ENCODE assay signal across 2 cellular contexts in the genomic region with DNA sequence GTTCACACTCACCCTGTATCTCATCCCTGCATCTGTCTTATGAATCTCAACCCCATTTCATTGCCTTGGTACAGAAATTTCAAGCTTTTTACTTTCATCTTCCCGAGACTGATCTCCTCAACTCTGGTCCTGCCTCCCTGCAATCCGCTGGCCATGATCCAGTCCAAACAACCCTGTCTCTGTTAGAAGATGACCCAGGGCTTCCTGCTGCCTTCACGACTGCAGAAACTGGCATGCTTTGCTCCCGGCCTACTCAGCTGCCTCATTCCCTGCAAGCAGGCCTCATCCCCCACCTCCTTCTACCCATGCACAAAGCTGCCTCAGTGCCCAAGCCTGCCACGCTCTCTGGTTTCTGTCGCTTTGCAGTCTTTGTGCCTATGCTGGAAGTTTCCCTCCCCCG.
TF ChIP-seq lines count a peak whose summit lies in the region.

No MANE protein-coding gene starts in this region.

TF ChIP-seq in HEK293, 187 proteins besides CTCF, POLR2A, EP300 and RAD21 (continued from another document):
- TF ChIP-seq ZBTB17 (tag by site-specific recombination; IDR thresholded peaks at IDR 0.05) (0 out of 2 replicates have a peak, but pooled peaks have one; percentile 14), ZBTB44 (tag by site-specific recombination; IDR thresholded peaks at IDR 0.05) (peak; percentile 75), ZNF596 (tag by site-specific recombination; IDR thresholded peaks at IDR 0.05) (no peak), ZNF266 (tag by site-specific recombination; IDR thresholded peaks at IDR 0.05; ENCODE audit: low read depth) (no peak), EGR2 (tag by site-specific recombination; IDR thresholded peaks at IDR 0.05; ENCODE audit: low read depth) (no peak), ZIC2 (tag by site-specific recombination; IDR thresholded peaks at IDR 0.05) (no peak), ZNF169 (tag by site-specific recombination; IDR thresholded peaks at IDR 0.05) (no peak)
- TF ChIP-seq, protein P1, sequence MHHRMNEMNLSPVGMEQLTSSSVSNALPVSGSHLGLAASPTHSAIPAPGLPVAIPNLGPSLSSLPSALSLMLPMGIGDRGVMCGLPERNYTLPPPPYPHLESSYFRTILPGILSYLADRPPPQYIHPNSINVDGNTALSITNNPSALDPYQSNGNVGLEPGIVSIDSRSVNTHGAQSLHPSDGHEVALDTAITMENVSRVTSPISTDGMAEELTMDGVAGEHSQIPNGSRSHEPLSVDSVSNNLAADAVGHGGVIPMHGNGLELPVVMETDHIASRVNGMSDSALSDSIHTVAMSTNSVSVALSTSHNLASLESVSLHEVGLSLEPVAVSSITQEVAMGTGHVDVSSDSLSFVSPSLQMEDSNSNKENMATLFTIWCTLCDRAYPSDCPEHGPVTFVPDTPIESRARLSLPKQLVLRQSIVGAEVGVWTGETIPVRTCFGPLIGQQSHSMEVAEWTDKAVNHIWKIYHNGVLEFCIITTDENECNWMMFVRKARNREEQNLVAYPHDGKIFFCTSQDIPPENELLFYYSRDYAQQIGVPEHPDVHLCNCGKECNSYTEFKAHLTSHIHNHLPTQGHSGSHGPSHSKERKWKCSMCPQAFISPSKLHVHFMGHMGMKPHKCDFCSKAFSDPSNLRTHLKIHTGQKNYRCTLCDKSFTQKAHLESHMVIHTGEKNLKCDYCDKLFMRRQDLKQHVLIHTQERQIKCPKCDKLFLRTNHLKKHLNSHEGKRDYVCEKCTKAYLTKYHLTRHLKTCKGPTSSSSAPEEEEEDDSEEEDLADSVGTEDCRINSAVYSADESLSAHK (tag by site-specific recombination; IDR thresholded peaks at IDR 0.05): no peak

TF ChIP-seq in SK-N-SH treated with all-trans-retinoic acid at 6 μM for 48 hours, 23 proteins besides CTCF, POLR2A, EP300 and RAD21 (continued from another document):
- TF ChIP-seq, protein P2, sequence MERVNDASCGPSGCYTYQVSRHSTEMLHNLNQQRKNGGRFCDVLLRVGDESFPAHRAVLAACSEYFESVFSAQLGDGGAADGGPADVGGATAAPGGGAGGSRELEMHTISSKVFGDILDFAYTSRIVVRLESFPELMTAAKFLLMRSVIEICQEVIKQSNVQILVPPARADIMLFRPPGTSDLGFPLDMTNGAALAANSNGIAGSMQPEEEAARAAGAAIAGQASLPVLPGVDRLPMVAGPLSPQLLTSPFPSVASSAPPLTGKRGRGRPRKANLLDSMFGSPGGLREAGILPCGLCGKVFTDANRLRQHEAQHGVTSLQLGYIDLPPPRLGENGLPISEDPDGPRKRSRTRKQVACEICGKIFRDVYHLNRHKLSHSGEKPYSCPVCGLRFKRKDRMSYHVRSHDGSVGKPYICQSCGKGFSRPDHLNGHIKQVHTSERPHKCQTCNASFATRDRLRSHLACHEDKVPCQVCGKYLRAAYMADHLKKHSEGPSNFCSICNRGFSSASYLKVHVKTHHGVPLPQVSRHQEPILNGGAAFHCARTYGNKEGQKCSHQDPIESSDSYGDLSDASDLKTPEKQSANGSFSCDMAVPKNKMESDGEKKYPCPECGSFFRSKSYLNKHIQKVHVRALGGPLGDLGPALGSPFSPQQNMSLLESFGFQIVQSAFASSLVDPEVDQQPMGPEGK (CRISPR knock-in tag; IDR thresholded peaks at IDR 0.05; ENCODE audit: borderline replicate concordance): no peak
- TF ChIP-seq ZFP30 (CRISPR knock-in tag; IDR thresholded peaks at IDR 0.05): no peak
